25 cellular contexts compared by ENCODE assay signal in the genomic region with DNA sequence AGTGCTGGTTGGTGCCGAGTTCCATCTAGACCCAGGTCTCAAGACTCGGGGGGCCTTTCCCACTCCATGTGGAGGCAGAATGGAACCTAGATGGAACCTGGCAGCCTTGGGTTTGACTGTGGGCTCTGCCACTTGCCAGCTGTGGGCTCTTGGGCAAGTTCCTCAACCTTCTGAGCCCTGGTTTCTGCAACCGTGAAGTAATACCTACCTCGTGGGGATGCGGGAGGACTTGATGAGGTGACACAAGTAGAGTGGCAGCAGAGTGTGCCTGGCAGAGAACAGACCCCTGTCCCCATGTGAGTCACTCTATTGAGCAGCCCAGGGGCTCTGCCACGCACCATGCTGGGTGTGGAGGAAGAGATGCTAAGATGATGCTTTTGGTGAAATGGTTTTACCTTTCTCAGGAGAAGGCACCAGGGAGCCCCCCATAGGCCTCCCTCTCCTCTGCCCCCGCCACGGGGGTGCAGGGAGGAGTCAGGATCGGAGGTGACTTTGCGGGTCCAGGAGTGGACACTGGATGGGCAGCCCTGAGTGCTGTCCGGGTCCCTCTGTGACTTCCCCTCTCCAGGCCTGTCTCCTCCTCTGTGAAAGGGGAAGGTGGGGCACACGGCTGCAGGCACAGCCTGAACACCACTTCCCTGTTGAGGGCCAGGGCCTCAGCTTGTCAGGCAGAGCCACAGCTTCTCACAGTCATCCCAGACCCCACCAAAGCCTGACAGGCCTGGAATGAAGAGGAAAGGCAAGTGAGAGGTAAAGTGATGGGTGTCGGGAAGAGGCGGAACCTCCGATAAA. TPM values are rescaled to one million over a fixed set of nuclear protein-coding genes. Genes with fewer than 3 reads are reported as not detected.
"Had no signal": no experiment of that assay in that cellular context is flagged by ENCODE, and none has a peak within 500 bp of the region (broad histone marks: within the 10 kb centered on the region; RNA-seq: fewer than 3 reads in every experiment).

No MANE protein-coding gene starts in this region.

- H3K36me3 ChIP-seq: right atrium auricular region had no signal

- H3K27ac Mint-ChIP-seq: activated CD4-positive, alpha-beta memory T cell treated with anti-CD3 and anti-CD28 coated beads for 36 hours; activated CD8-positive, alpha-beta memory T cell treated with anti-CD3 and anti-CD28 coated beads, Interleukin-2, amount 10 ng/mL, durations not matched to agents 7 days and 5 days; activated naive CD4-positive, alpha-beta T cell treated with anti-CD3 and anti-CD28 coated beads, Interleukin-2, amount 50 U/mL, for 24 hours; brain; natural killer cell had no signal

- DNase-seq: activated CD4-positive, alpha-beta memory T cell treated with anti-CD3 and anti-CD28 coated beads for 36 hours; activated CD4-positive, alpha-beta T cell treated with anti-CD3 and anti-CD28 coated beads for 1 hour; activated CD8-positive, alpha-beta memory T cell treated with anti-CD3 and anti-CD28 coated beads, Interleukin-2, amount 10 ng/mL, durations not matched to agents 7 days and 5 days; activated effector memory CD4-positive, alpha-beta T cell treated with Interleukin-2 at 50 U/mL for 16 hours; activated T-cell treated with anti-CD3 and anti-CD28 coated beads, Interleukin-2, amount 50 U/mL, for 1 hour; amniotic stem cell; mammary epithelial cell; natural killer cell; occipital lobe; small intestine; stimulated activated CD4-positive, alpha-beta T cell treated with anti-CD3 and anti-CD28 coated beads, Interleukin-4, amount 100 ng/mL, for 24 hours; stimulated activated naive CD4-positive, alpha-beta T cell treated with Interleukin-2 at 50 U/mL for 16 hours; substantia nigra; T-helper 9 cell had no signal

- H3K4me3 Mint-ChIP-seq: activated CD4-positive, alpha-beta memory T cell treated with anti-CD3 and anti-CD28 coated beads for 36 hours; activated CD8-positive, alpha-beta memory T cell treated with anti-CD3 and anti-CD28 coated beads, Interleukin-2, amount 10 ng/mL, durations not matched to agents 7 days and 5 days; activated naive CD4-positive, alpha-beta T cell treated with anti-CD3 and anti-CD28 coated beads, Interleukin-2, amount 50 U/mL, for 24 hours; brain; central memory CD8-positive, alpha-beta T cell; natural killer cell had no signal

- H3K36me3 Mint-ChIP-seq: activated CD8-positive, alpha-beta memory T cell treated with anti-CD3 and anti-CD28 coated beads, Interleukin-2, amount 10 ng/mL, durations not matched to agents 7 days and 5 days; brain; natural killer cell had no signal

- H3K9me3 ChIP-seq: right atrium auricular region, tibial nerve had no signal

- H3K79me2 ChIP-seq: hepatocyte had no signal

- H3K27me3 ChIP-seq: hepatocyte, right atrium auricular region, tibial nerve had no signal

- H3K27ac ChIP-seq: coronary artery, hepatocyte, right atrium auricular region, tibial nerve, VCaP had no signal

- H2AFZ ChIP-seq: hepatocyte had no signal

- H3K4me2 ChIP-seq: hepatocyte had no signal

- H3K9me3 Mint-ChIP-seq: activated CD4-positive, alpha-beta memory T cell treated with anti-CD3 and anti-CD28 coated beads for 36 hours; activated naive CD4-positive, alpha-beta T cell treated with anti-CD3 and anti-CD28 coated beads, Interleukin-2, amount 50 U/mL, for 24 hours; brain; central memory CD8-positive, alpha-beta T cell; natural killer cell had no signal

- H3K4me3 ChIP-seq: coronary artery, hepatocyte, right atrium auricular region, tibial nerve had no signal

- ATAC-seq: activated CD8-positive, alpha-beta memory T cell treated with anti-CD3 and anti-CD28 coated beads, Interleukin-2, amount 10 ng/mL, durations not matched to agents 7 days and 5 days; esophagus mucosa; left lobe of liver; natural killer cell had no signal

- H3K27me3 Mint-ChIP-seq: activated CD4-positive, alpha-beta memory T cell treated with anti-CD3 and anti-CD28 coated beads for 36 hours; activated CD8-positive, alpha-beta memory T cell treated with anti-CD3 and anti-CD28 coated beads, Interleukin-2, amount 10 ng/mL, durations not matched to agents 7 days and 5 days; activated naive CD4-positive, alpha-beta T cell treated with anti-CD3 and anti-CD28 coated beads, Interleukin-2, amount 50 U/mL, for 24 hours; central memory CD8-positive, alpha-beta T cell had no signal

RNA-seq across cellular contexts. Expression of a gene that starts 36.7 kb away (rescaled TPM):
- total RNA-seq: activated CD4-positive, alpha-beta memory T cell treated with anti-CD3 and anti-CD28 coated beads for 36 hours; activated CD8-positive, alpha-beta memory T cell treated with anti-CD3 and anti-CD28 coated beads, Interleukin-2, amount 10 ng/mL, durations not matched to agents 7 days and 5 days; left lobe of liver; occipital lobe; progenitor cell of endocrine pancreas had no signal
